ENCODE assay signal across 12 cellular contexts in genomic region chr22:38309614-38310517, GRCh38. TPM values are rescaled to one million over a fixed set of nuclear protein-coding genes. Genes with fewer than 3 reads are reported as not detected.
A peak's percentile ranks its signal among the peaks of the same experiment; 100 is the strongest.
DNase-seq lines count a peak whose midpoint lies in the region; ATAC-seq and TF ChIP-seq lines count a peak whose summit lies in the region.
"Had no signal": no experiment of that assay in that cellular context is flagged by ENCODE, and none has a peak within 500 bp of the region (broad histone marks: within the 10 kb centered on the region; RNA-seq: fewer than 3 reads in every experiment).

No MANE protein-coding gene starts in this region.

- peaks cover 20% of the 10 kb centered on the region for H4K20me1 ChIP-seq in GM23248 (ENCODE audit: insufficient read depth)

- DNase-seq in GM23248 (peak; percentile 73), ascending aorta (ENCODE audit: low spot score in 2 of 2) (peak in 1 of 2 donors; percentile 78), left ventricle myocardium superior (peak; percentile 49)
- no peak for DNase-seq in activated CD4-positive, CD25-positive, alpha-beta regulatory T cell treated with anti-CD3 and anti-CD28 coated beads, Interleukin-2, amount 50 U/mL, for 72 hours
- DNase-seq: activated naive CD4-positive, alpha-beta T cell treated with anti-CD3 and anti-CD28 coated beads for 36 hours; NCI-H1105 treated with DMSO at 0.1 percent for 48 hours; WERI-Rb-1 had no signal

- in situ Hi-C loops in GM23248 (cut with MboI): no loop called here

- ATAC-seq in left ventricle myocardium superior (peak; percentile 31), GM18502 (IDR thresholded peaks at IDR 0.05; ENCODE audit: poor library complexity, unreplicated experiment) (no peak), HG02759 (IDR thresholded peaks at IDR 0.05; ENCODE audit: unreplicated experiment) (no peak), HG03159 (IDR thresholded peaks at IDR 0.05; ENCODE audit: unreplicated experiment) (no peak)
- ATAC-seq: natural killer cell treated with Interleukin-12 subunit alpha and Interleukin-12 subunit beta and Interleukin-15 and Interleukin-18, amount 100 ng/mL, for 72 hours had no signal

- intact Hi-C loops in ascending aorta (cut with DNase I) (loop anchor here (2.0 to 10.0 kb wide), 4 partner anchors 49 to 465 kb away; partner anchors contain the start of genes ANKRD54, EIF3L and JOSD1), left ventricle myocardium superior (cut with micrococcal nuclease) (no loop called here)

- H3F3A ChIP-seq in GM23248 (ENCODE audit: insufficient read depth): peaks cover 62% of the 10 kb centered on the region

- H3K4me2 ChIP-seq in GM23248 (ENCODE audit: unreplicated experiment): peak overlapping the region; percentile 56

- peak overlapping the region; percentile 31 for H3K4me3 ChIP-seq in GM23248
- peak overlapping the region in 1 of 2 donors; percentile 12 for H3K4me3 ChIP-seq in ascending aorta
- peak overlapping the region; percentile 1 to 41 (median 38) for H3K4me3 ChIP-seq in skeletal muscle tissue (ENCODE audit: low read length in 3 of 3)

- 26 to 33% methylated on average over 18 of the region's 18 CpGs for WGBS in GM23248 (ENCODE audit: low coverage in 1 of 2, low lambda C conversion rate in 2 of 2, missing lambda C conversion rate in 2 of 2), 2 experiments

- peaks cover 69% of the 10 kb centered on the region for H3K4me1 ChIP-seq in GM23248 (ENCODE audit: insufficient read depth)
- H3K4me1 ChIP-seq in ascending aorta: peaks cover 38 to 65% of the 10 kb centered on the region in 2 donors
- H3K4me1 ChIP-seq in skeletal muscle tissue (ENCODE audit: control insufficient read depth in 3 of 3, insufficient read depth in 3 of 3, low read length in 3 of 3): peaks cover 73 to 89% (median 84%) of the 10 kb centered on the region in 3 donors

- H3K9me3 ChIP-seq in GM23248 (ENCODE audit: low read depth): no peaks in the 10 kb centered on the region
- H3K9me3 ChIP-seq in ascending aorta: no peaks in the 10 kb centered on the region
- no peaks in the 10 kb centered on the region for H3K9me3 ChIP-seq in skeletal muscle tissue (ENCODE audit: control insufficient read depth in 3 of 3, low read length in 3 of 3)

- no peak overlapping the region for H2AFZ ChIP-seq in GM23248

- H3K27me3 ChIP-seq in GM23248 (replicated peaks; ENCODE audit: insufficient read depth) (no peaks in the 10 kb centered on the region), ascending aorta (no peaks in the 10 kb centered on the region), skeletal muscle tissue (ENCODE audit: control insufficient read depth in 3 of 3, insufficient read depth in 3 of 3, low read length in 3 of 3) (no peaks in the 10 kb centered on the region)

- H3K36me3 ChIP-seq in GM23248 (ENCODE audit: low read depth) (peaks cover 14% of the 10 kb centered on the region; the same call in 1 of the 2 replicates), ascending aorta (peaks cover 10 to 12% of the 10 kb centered on the region in 2 donors), skeletal muscle tissue (ENCODE audit: control insufficient read depth in 3 of 3, insufficient read depth in 3 of 3, low read length in 3 of 3) (peaks cover 4 to 16% (median 11%) of the 10 kb centered on the region in 3 donors)

- no peak for TF ChIP-seq CTCF in ascending aorta (IDR thresholded peaks at IDR 0.05)

- H3K79me2 ChIP-seq in GM23248 (ENCODE audit: insufficient read depth): peaks cover 100% of the 10 kb centered on the region

- H3K27ac ChIP-seq in GM23248 (peak overlapping the region; percentile 96), ascending aorta (peak overlapping the region; percentile 97 to 99), skeletal muscle tissue (ENCODE audit: low read depth, low read length) (peak overlapping the region; percentile 64)
- H3K27ac ChIP-seq: WERI-Rb-1 had no signal

- H3K9ac ChIP-seq in GM23248 (peak overlapping the region; percentile 99), skeletal muscle tissue (ENCODE audit: low read depth in 1 of 3, low read length in 3 of 3) (peak overlapping the region in 2 of 3 donors; percentile 60 to 64)

- no peaks in the 10 kb centered on the region for H3K9me2 ChIP-seq in GM23248 (ENCODE audit: insufficient read depth)

RNA-seq across cellular contexts. Expression of gene CSNK1E, which starts 7.4 kb away (rescaled TPM):
- total RNA-seq in GM23248 (2014; rRNA removed; shearing (Covaris generic)): 117 and 130 TPM in 2 replicates
- 46.9 and 48.1 TPM in 2 replicates for polyA plus RNA-seq in GM23248 (2016; fragmentation: Nextera tagmentation; extraction: Ambion mirVana)
- total RNA-seq in ascending aorta: 185 TPM
- total RNA-seq in left ventricle myocardium superior: 72.6 TPM
- total RNA-seq in skeletal muscle tissue: 71.0 TPM

RNA-seq across cellular contexts. Expression of gene TMEM184B, which starts 37.1 kb away (rescaled TPM):
- 73.2 and 91.0 TPM in 2 replicates for total RNA-seq in GM23248 (2014; rRNA removed; shearing (Covaris generic))
- 82.7 and 83.7 TPM in 2 replicates for polyA plus RNA-seq in GM23248 (2016; fragmentation: Nextera tagmentation; extraction: Ambion mirVana)
- total RNA-seq in ascending aorta: 118 TPM
- total RNA-seq in left ventricle myocardium superior: 42.8 TPM
- 11.0 TPM for total RNA-seq in skeletal muscle tissue
